ENCODE assay signal across 25 cellular contexts in the genomic region with DNA sequence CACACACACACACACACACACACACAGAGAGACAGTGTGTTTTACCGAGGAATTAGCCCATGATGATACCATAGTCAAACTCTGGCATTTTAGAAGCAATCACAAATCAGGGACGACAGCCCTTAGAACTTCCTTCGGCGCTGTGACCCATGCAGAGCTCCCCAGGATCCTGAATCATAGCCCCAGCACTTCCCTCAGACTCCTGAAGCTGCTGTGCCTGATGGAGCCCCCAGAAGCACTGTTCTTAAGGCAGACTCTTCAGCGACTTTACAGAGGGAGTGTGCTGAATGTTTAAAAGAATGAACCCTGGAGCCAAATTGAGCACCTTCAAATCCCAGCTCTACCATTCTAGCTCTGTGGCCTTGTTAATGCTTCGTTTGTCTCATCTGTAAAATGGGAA.
"Had no signal": no experiment of that assay in that cellular context is flagged by ENCODE, and none has a peak within 500 bp of the region (broad histone marks: within the 10 kb centered on the region; RNA-seq: fewer than 3 reads in every experiment).

No MANE protein-coding gene starts in this region.

- H3K27me3 Mint-ChIP-seq: activated CD4-positive, alpha-beta T cell treated with anti-CD3 and anti-CD28 coated beads, Interleukin-2, amount 10 ng/mL, durations not matched to agents 7 days and 5 days; activated T-helper 17 cell treated with anti-CD3 and anti-CD28 coated beads, Interleukin-2, amount 50 U/mL, for 72 hours had no signal

- DNase-seq: activated CD4-positive, alpha-beta memory T cell treated with anti-CD3 and anti-CD28 coated beads for 36 hours; activated CD4-positive, alpha-beta T cell treated with anti-CD3 and anti-CD28 coated beads, Interleukin-2, amount 10 ng/mL, durations not matched to agents 7 days and 5 days; activated CD4-positive, CD25-positive, alpha-beta regulatory T cell; activated gamma-delta T cell; activated naive CD4-positive, alpha-beta T cell treated with anti-CD3 and anti-CD28 coated beads, Interleukin-2, amount 10 ng/mL, durations not matched to agents 7 days and 5 days; activated naive CD8-positive, alpha-beta T cell treated with anti-CD3 and anti-CD28 coated beads, Interleukin-2, amount 10 ng/mL, durations not matched to agents 7 days and 5 days; activated T-cell treated with anti-CD3 and anti-CD28 coated beads for 4 hours; activated T-cell treated with anti-CD3 and anti-CD28 coated beads, Interleukin-2, amount 50 U/mL, for 48 hours; adrenal gland; aorta; caudate nucleus; Kasumi-1; KBM-7; NCI-H1105 treated with DMSO at 0.1 percent for 48 hours; NCI-H1436 treated with DMSO at 0.1 percent for 48 hours; NCI-H187; NCI-H2081; NCI-H510A treated with DMSO at 0.1 percent for 48 hours; NCI-H69; SHP77 treated with DMSO at 0.1 percent for 48 hours; T-helper 2 cell; T1000 had no signal

- H3K4me1 Mint-ChIP-seq: activated CD4-positive, alpha-beta T cell treated with anti-CD3 and anti-CD28 coated beads, Interleukin-2, amount 10 ng/mL, durations not matched to agents 7 days and 5 days; activated naive CD4-positive, alpha-beta T cell treated with anti-CD3 and anti-CD28 coated beads, Interleukin-2, amount 10 ng/mL, durations not matched to agents 7 days and 5 days had no signal

- H3K4me1 ChIP-seq: adrenal gland, breast epithelium had no signal

- H3K4me3 Mint-ChIP-seq: activated CD4-positive, alpha-beta memory T cell treated with anti-CD3 and anti-CD28 coated beads for 36 hours; activated CD4-positive, alpha-beta T cell treated with anti-CD3 and anti-CD28 coated beads, Interleukin-2, amount 10 ng/mL, durations not matched to agents 7 days and 5 days; activated naive CD4-positive, alpha-beta T cell treated with anti-CD3 and anti-CD28 coated beads, Interleukin-2, amount 10 ng/mL, durations not matched to agents 7 days and 5 days; activated naive CD8-positive, alpha-beta T cell treated with anti-CD3 and anti-CD28 coated beads, Interleukin-2, amount 10 ng/mL, durations not matched to agents 7 days and 5 days; activated T-helper 17 cell treated with anti-CD3 and anti-CD28 coated beads, Interleukin-2, amount 50 U/mL, for 72 hours had no signal

- H3K27ac Mint-ChIP-seq: activated CD4-positive, alpha-beta memory T cell treated with anti-CD3 and anti-CD28 coated beads for 36 hours; activated CD4-positive, alpha-beta T cell treated with anti-CD3 and anti-CD28 coated beads, Interleukin-2, amount 10 ng/mL, durations not matched to agents 7 days and 5 days; activated naive CD4-positive, alpha-beta T cell treated with anti-CD3 and anti-CD28 coated beads, Interleukin-2, amount 10 ng/mL, durations not matched to agents 7 days and 5 days; activated naive CD8-positive, alpha-beta T cell treated with anti-CD3 and anti-CD28 coated beads, Interleukin-2, amount 10 ng/mL, durations not matched to agents 7 days and 5 days; activated T-helper 17 cell treated with anti-CD3 and anti-CD28 coated beads, Interleukin-2, amount 50 U/mL, for 72 hours had no signal

- H3K4me3 ChIP-seq: adrenal gland, breast epithelium had no signal

- H3K27ac ChIP-seq: adrenal gland, breast epithelium had no signal

- H3K9me3 Mint-ChIP-seq: activated CD4-positive, alpha-beta T cell treated with anti-CD3 and anti-CD28 coated beads, Interleukin-2, amount 10 ng/mL, durations not matched to agents 7 days and 5 days; activated naive CD4-positive, alpha-beta T cell treated with anti-CD3 and anti-CD28 coated beads, Interleukin-2, amount 10 ng/mL, durations not matched to agents 7 days and 5 days; activated T-helper 17 cell treated with anti-CD3 and anti-CD28 coated beads, Interleukin-2, amount 50 U/mL, for 72 hours had no signal

- ATAC-seq: activated T-helper 17 cell treated with anti-CD3 and anti-CD28 coated beads, Interleukin-2, amount 50 U/mL, for 72 hours had no signal

- H3K36me3 Mint-ChIP-seq: activated CD4-positive, alpha-beta memory T cell treated with anti-CD3 and anti-CD28 coated beads for 36 hours; activated naive CD4-positive, alpha-beta T cell treated with anti-CD3 and anti-CD28 coated beads, Interleukin-2, amount 10 ng/mL, durations not matched to agents 7 days and 5 days had no signal

- H3K27me3 ChIP-seq: adrenal gland, breast epithelium had no signal

- H3K36me3 ChIP-seq: adrenal gland, breast epithelium had no signal

- FAIRE-seq: TTC549 had no signal

- H3K9me3 ChIP-seq: adrenal gland, breast epithelium had no signal
